Comparison of ENCODE assay signal across 27 cellular contexts in the genomic region with DNA sequence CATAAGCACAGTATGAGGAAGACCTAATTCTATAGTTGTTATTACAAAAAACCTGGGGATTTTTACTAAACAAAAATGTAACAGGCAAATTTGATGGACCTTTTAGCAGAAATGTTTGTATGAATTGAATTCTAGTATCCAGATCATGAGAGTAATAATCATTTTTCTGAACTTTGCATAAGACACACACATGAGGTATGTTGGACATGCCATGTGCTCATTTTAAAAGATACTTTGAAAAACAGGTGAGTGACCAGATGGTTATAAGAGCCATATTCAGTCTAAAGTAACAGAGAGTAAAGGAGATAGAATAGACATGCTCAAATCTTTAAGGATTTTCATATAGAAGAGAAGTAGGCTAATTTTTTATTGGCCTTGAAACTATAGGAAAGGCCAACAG.
"Had no signal": no experiment of that assay in that cellular context is flagged by ENCODE, and none has a peak within 500 bp of the region (broad histone marks: within the 10 kb centered on the region; RNA-seq: fewer than 3 reads in every experiment).

No MANE protein-coding gene starts in this region.

- FAIRE-seq: urothelium cell line had no signal

- H3K27me3 ChIP-seq: stomach, suprapubic skin, testis, thyroid gland, tibial artery, tibial nerve, transverse colon, upper lobe of left lung, upper lobe of right lung, uterus, vagina had no signal

- H3K4me3 ChIP-seq: stomach, suprapubic skin, testis, thoracic aorta, thyroid gland, tibial artery, tibial nerve, transverse colon, upper lobe of left lung, upper lobe of right lung, uterus, vagina had no signal

- H3K27ac ChIP-seq: stomach, suprapubic skin, testis, thoracic aorta, thyroid gland, tibial artery, tibial nerve, transverse colon, upper lobe of left lung, upper lobe of right lung, uterus, vagina had no signal

- ATAC-seq: stimulated activated effector memory CD8-positive, alpha-beta T cell treated with anti-CD3 and anti-CD28 coated beads, Interleukin-12 subunit alpha, Interleukin-12 subunit beta, amount 100 ng/mL, for 72 hours; stimulated activated memory B cell treated with anti-CD40 and anti-IgM and Interleukin-4, amounts not matched to agents 10 μg/mL and 1 μg/mL and 100 μg/mL, for 72 hours; stimulated activated naive B cell treated with anti-CD40 and anti-IgM and Interleukin-4, amounts not matched to agents 10 μg/mL and 1 μg/mL and 100 μg/mL, for 72 hours; stimulated activated naive CD8-positive, alpha-beta T cell treated with anti-CD3 and anti-CD28 coated beads, Interleukin-15, amount 100 ng/mL, for 72 hours; stimulated activated naive CD8-positive, alpha-beta T cell treated with anti-CD3 and anti-CD28 coated beads, Interleukin-15, Interleukin-2, amounts not matched to agents 100 U/mL and 50 U/mL, for 24 hours; upper lobe of right lung had no signal

- H3K9me3 ChIP-seq: stomach, testis, thoracic aorta, thyroid gland, tibial artery, tibial nerve, transverse colon, upper lobe of left lung, upper lobe of right lung, uterus, vagina had no signal

- H3K36me3 ChIP-seq: stomach, suprapubic skin, thoracic aorta, thyroid gland, tibial artery, tibial nerve, transverse colon, upper lobe of left lung, upper lobe of right lung, uterus, vagina had no signal

- H3K4me1 ChIP-seq: stomach, suprapubic skin, testis, thyroid gland, tibial artery, tibial nerve, transverse colon, upper lobe of left lung, upper lobe of right lung, uterus, vagina had no signal

- DNase-seq: stimulated activated CD4-positive, alpha-beta T cell treated with anti-CD3 and anti-CD28 coated beads, Interleukin-2, amount 100 ng/mL, for 48 hours; stimulated activated CD4-positive, alpha-beta T cell treated with anti-CD3 and anti-CD28 coated beads, Interleukin-4, amount 100 ng/mL, for 1 hour; stimulated activated CD4-positive, alpha-beta T cell treated with anti-CD3 and anti-CD28 coated beads, Interleukin-4, amount 100 ng/mL, for 24 hours; stimulated activated CD4-positive, alpha-beta T cell treated with anti-CD3 and anti-CD28 coated beads, Interleukin-4, amount 100 ng/mL, for 4 hours; stimulated activated CD8-positive, alpha-beta memory T cell treated with anti-CD3 and anti-CD28 coated beads, Interleukin-4, amount 100 ng/mL, for 48 hours; stimulated activated naive B cell treated with anti-CD40 and anti-IgM and Interleukin-4, amounts not matched to agents 10 μg/mL and 1 μg/mL and 100 μg/mL, for 72 hours; stimulated activated naive CD4-positive, alpha-beta T cell; stimulated activated naive CD4-positive, alpha-beta T cell treated with Interleukin-2 at 50 U/mL for 16 hours; stimulated activated naive CD8-positive, alpha-beta T cell treated with anti-CD3 and anti-CD28 coated beads, Interleukin-15, amount 100 ng/mL, for 72 hours; stimulated activated naive CD8-positive, alpha-beta T cell treated with anti-CD3 and anti-CD28 coated beads, Interleukin-15, Interleukin-2, amounts not matched to agents 100 U/mL and 50 U/mL, for 24 hours; stomach; substantia nigra; testis; thyroid gland; tibial artery; transverse colon; trophoblast cell; upper lobe of left lung; upper lobe of right lung; uterus had no signal
